ENCODE assay signal across 11 cellular contexts in the genomic region with DNA sequence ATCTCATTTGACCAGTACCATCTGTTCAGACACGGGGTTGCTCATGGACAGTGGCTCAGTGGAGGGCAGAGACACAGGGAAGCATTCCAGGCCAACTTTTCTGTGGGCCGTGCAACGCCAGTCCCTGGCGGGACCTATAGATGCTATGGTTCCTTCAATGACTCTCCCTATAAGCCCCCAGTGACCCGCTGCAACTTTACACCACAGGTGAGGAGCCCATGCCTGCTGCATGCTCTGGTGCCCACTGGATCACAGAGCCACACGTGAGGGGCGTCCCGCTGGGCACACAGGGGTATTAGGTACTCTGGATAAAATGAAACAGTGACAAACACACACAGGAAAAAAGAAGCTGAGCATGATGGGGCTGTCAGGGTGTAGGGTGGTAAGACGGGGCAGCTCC. TPM values are rescaled to one million over a fixed set of nuclear protein-coding genes. Genes with fewer than 3 reads are reported as not detected.
"Had no signal": no experiment of that assay in that cellular context is flagged by ENCODE, and none has a peak within 500 bp of the region (broad histone marks: within the 10 kb centered on the region; RNA-seq: fewer than 3 reads in every experiment).

No MANE protein-coding gene starts in this region.

- H2AFZ ChIP-seq: GM23248 had no signal

- H3K27ac Mint-ChIP-seq: HFFc6, IgD-negative memory B cell had no signal

- DNase-seq: GM23248, GOT3, H7, HFFc6 had no signal

- H3K36me3 ChIP-seq: HAP-1 had no signal

- H3K4me1 ChIP-seq: HAP-1 had no signal

- ATAC-seq: HCT116, HepG2 had no signal

- H3K4me3 ChIP-seq: GM23248, HAP-1 had no signal

- H3K9ac ChIP-seq: GM23248 had no signal

- H3K27ac ChIP-seq: GM23248, HL-60 had no signal

- H3K9me3 ChIP-seq: HAP-1 had no signal

- H3K4me3 Mint-ChIP-seq: HFFc6, IgD-negative memory B cell had no signal

RNA-seq across cellular contexts. Expression of a gene that starts 34.3 kb away (rescaled TPM):
- total RNA-seq: GM23248, H4, H7, HFFc6, HT1080 had no signal

RNA-seq across cellular contexts. Expression of a gene that starts 36.6 kb away (rescaled TPM):
- total RNA-seq: GM23248, H4, H7, HepG2, HFFc6, HT1080 had no signal

RNA-seq across cellular contexts. Expression of a gene that starts 56.5 kb away (rescaled TPM):
- total RNA-seq: GM23248, H4, H7, HepG2, HFFc6, HT1080 had no signal
